ENCODE assay signal across 8 cellular contexts in the genomic region with DNA sequence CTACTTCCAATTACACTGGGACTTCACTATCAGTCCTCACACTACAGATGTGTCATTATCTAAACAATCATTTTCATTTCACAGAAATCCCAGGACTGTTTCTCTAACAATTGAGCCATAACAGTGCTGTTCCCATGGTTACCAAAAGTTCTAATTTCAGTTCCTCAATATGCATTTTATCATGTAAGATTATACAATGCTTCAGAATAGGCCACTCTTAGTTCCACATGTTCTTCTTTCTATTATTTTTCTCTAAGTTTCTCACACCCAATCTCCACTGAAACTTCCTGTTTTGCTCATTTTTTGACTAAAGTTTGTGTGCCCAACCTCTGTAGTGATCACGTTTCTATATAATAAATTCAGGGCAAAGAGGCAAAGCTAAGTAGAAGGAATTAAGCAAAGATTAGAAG.
DNase-seq lines count a peak whose midpoint lies in the region; ATAC-seq, FAIRE-seq and TF ChIP-seq lines count a peak whose summit lies in the region.

No MANE protein-coding gene starts in this region.

- no peak overlapping the region for H3K4me2 ChIP-seq in HepG2 (ENCODE audit: low read depth, low read length)
- peak overlapping the region; percentile 14 for H3K4me2 ChIP-seq in astrocyte (ENCODE audit: low read length)
- no peak overlapping the region for H3K4me2 ChIP-seq in parathyroid adenoma (ENCODE audit: low read length)

- POLR2A ChIA-PET in HepG2 (lab: Yijun Ruan, JAX): no interaction called here

- H4K20me1 ChIP-seq in HepG2 (ENCODE audit: insufficient read depth, low read length): no peaks in the 10 kb centered on the region
- H4K20me1 ChIP-seq in astrocyte (ENCODE audit: insufficient read depth, low read length): no peaks in the 10 kb centered on the region

- in situ Hi-C loops in HepG2 (cut with HindIII; ENCODE audit: extremely low pct_ligation_motif_present, low pct_unique_long_range_greater_than_20kb): no loop called here

- no peaks in the 10 kb centered on the region for H3K79me2 ChIP-seq in HepG2 (ENCODE audit: insufficient read depth, low read length)
- H3K79me2 ChIP-seq in astrocyte (ENCODE audit: insufficient read depth, low read length): no peaks in the 10 kb centered on the region
- no peaks in the 10 kb centered on the region for H3K79me2 ChIP-seq in parathyroid adenoma

- H3K4me1 ChIP-seq in right lobe of liver (peaks cover 0 to 48% (median 20%) of the 10 kb centered on the region in 4 donors), HepG2 (ENCODE audit: insufficient read depth, low read length) (peaks cover 10% of the 10 kb centered on the region), astrocyte (ENCODE audit: insufficient read depth, low read length) (peaks cover 22% of the 10 kb centered on the region), parathyroid adenoma (peaks cover 41% of the 10 kb centered on the region)

- TF ChIP-seq CTCF in right lobe of liver (IDR thresholded peaks at IDR 0.05): no peak
- no peak for TF ChIP-seq CTCF in HepG2 (CRISPR knock-in tag; IDR thresholded peaks at IDR 0.05)
- no peak for TF ChIP-seq CTCF in astrocyte (IDR thresholded peaks at IDR 0.05; ENCODE audit: insufficient read depth, low read depth, low read length)
- TF ChIP-seq CTCF in parathyroid adenoma (IDR thresholded peaks at IDR 0.05): no peak
- TF ChIP-seq CTCF in progenitor cell of endocrine pancreas (IDR thresholded peaks at IDR 0.05; ENCODE audit: unreplicated experiment): no peak

- FAIRE-seq in HepG2 (lab: Jason Lieb, UNC) (no peak), astrocyte (lab: Jason Lieb, UNC) (peak; percentile 66)

- H3K9ac ChIP-seq in HepG2 (ENCODE audit: insufficient read depth, low read depth, low read length) (no peak overlapping the region), astrocyte (ENCODE audit: low read length) (peak overlapping the region; percentile 34), parathyroid adenoma (no peak overlapping the region)

- H3K4me3 ChIP-seq in right lobe of liver (no peak overlapping the region), HepG2 (replicated peaks in 1 of 3; ENCODE audit: insufficient read depth in 1 of 3, low read depth in 2 of 3, low read length in 3 of 3) (no peak overlapping the region), astrocyte (ENCODE audit: insufficient read depth, low read depth, low read length) (no peak overlapping the region), parathyroid adenoma (ENCODE audit: low read depth, low read length) (no peak overlapping the region)

- H3K27me3 ChIP-seq in right lobe of liver (no peaks in the 10 kb centered on the region), HepG2 (ENCODE audit: control insufficient read depth in 1 of 2, insufficient read depth in 2 of 2, low read length in 2 of 2) (no peaks in the 10 kb centered on the region), astrocyte (ENCODE audit: insufficient read depth, low read length) (no peaks in the 10 kb centered on the region), parathyroid adenoma (ENCODE audit: control insufficient read depth, insufficient read depth, low read length) (no peaks in the 10 kb centered on the region)

- no peaks in the 10 kb centered on the region for H3K4me1 Mint-ChIP-seq in astrocyte (ENCODE audit: low read depth, unreplicated experiment)
- H3K4me1 Mint-ChIP-seq in progenitor cell of endocrine pancreas (ENCODE audit: low read depth): peaks cover 3% of the 10 kb centered on the region

- peak overlapping the region in 1 of 3 donors; percentile 24 for H3K27ac ChIP-seq in right lobe of liver
- no peak overlapping the region for H3K27ac ChIP-seq in HepG2 (ENCODE audit: extremely low read length, insufficient read depth, low read length)
- H3K27ac ChIP-seq in astrocyte (ENCODE audit: low read depth, low read length): peak overlapping the region; percentile 74
- peak overlapping the region; percentile 93 for H3K27ac ChIP-seq in parathyroid adenoma

- BruUV-seq in HepG2 (replicated peaks; lab: Mats Ljungman, UMichigan): no TSS peak

- H3K36me3 ChIP-seq in right lobe of liver (no peaks in the 10 kb centered on the region), HepG2 (replicated peaks in 1 of 2; ENCODE audit: control insufficient read depth in 1 of 2, insufficient read depth in 2 of 2, low read length in 2 of 2) (no peaks in the 10 kb centered on the region), astrocyte (ENCODE audit: insufficient read depth, low read length) (no peaks in the 10 kb centered on the region), parathyroid adenoma (ENCODE audit: control insufficient read depth, insufficient read depth, low read length) (no peaks in the 10 kb centered on the region)

- TF ChIP-seq EP300 in HepG2 (IDR thresholded peaks at IDR 0.05; ENCODE audit: low read depth in 2 of 2, low read length in 2 of 2): no peak
- no peak for TF ChIP-seq EP300 in HepG2 (CRISPR knock-in tag; IDR thresholded peaks at IDR 0.05; ENCODE audit: borderline replicate concordance)

- DNase-seq in right lobe of liver: no peak
- no peak for DNase-seq in HepG2 (ENCODE audit: low spot score)
- DNase-seq in astrocyte (ENCODE audit: low read depth): peak; percentile 67
- DNase-seq in NCI-H1105 treated with DMSO at 0.1 percent for 48 hours (lab: John Stamatoyannopoulos, UW): no peak
- DNase-seq in activated CD4-positive, alpha-beta T cell treated with anti-CD3 and anti-CD28 coated beads for 1 hour: no peak
- no peak for DNase-seq in progenitor cell of endocrine pancreas (ENCODE audit: low spot score, unreplicated experiment)

- 81% methylated on average over 1 of the region's 1 CpG for WGBS in right lobe of liver (ENCODE audit: insufficient coverage, low coverage, low lambda C conversion rate, missing lambda C conversion rate)
- 59% methylated on average over 1 of the region's 1 CpG for WGBS in HepG2 (ENCODE audit: low lambda C conversion rate)

- no peaks in the 10 kb centered on the region for H3K9me3 ChIP-seq in right lobe of liver
- H3K9me3 ChIP-seq in HepG2 (ENCODE audit: low read length): no peaks in the 10 kb centered on the region
- no peaks in the 10 kb centered on the region for H3K9me3 ChIP-seq in astrocyte (ENCODE audit: insufficient read depth, low read depth, low read length)
- no peaks in the 10 kb centered on the region for H3K9me3 ChIP-seq in parathyroid adenoma (ENCODE audit: control insufficient read depth, low read length)

- ATAC-seq in right lobe of liver (peak in 3 of 4 donors; percentile 2 to 7 (median 6)), HepG2 (no peak), HG03280 (IDR thresholded peaks at IDR 0.05; ENCODE audit: unreplicated experiment) (peak; percentile 95)

- H3K27me3 Mint-ChIP-seq in astrocyte (ENCODE audit: low read depth, unreplicated experiment) (no peaks in the 10 kb centered on the region), progenitor cell of endocrine pancreas (no peaks in the 10 kb centered on the region)

- no peak for TF ChIP-seq RAD21 in HepG2 (CRISPR knock-in tag; IDR thresholded peaks at IDR 0.05)

- no peak overlapping the region for H3K27ac Mint-ChIP-seq in astrocyte (ENCODE audit: unreplicated experiment)
- no peak overlapping the region for H3K27ac Mint-ChIP-seq in progenitor cell of endocrine pancreas

- no peak overlapping the region for H2AFZ ChIP-seq in HepG2 (ENCODE audit: low read length)
- no peak overlapping the region for H2AFZ ChIP-seq in astrocyte (ENCODE audit: low read depth, low read length)
- peak overlapping the region; percentile 49 for H2AFZ ChIP-seq in parathyroid adenoma

- H3K4me3 Mint-ChIP-seq in astrocyte (ENCODE audit: unreplicated experiment): no peak overlapping the region
- H3K4me3 Mint-ChIP-seq in progenitor cell of endocrine pancreas (ENCODE audit: low read depth): no peak overlapping the region

- H3K36me3 Mint-ChIP-seq in astrocyte (ENCODE audit: low read depth, unreplicated experiment) (no peaks in the 10 kb centered on the region), progenitor cell of endocrine pancreas (ENCODE audit: insufficient read depth) (no peaks in the 10 kb centered on the region)

- no peaks in the 10 kb centered on the region for H3K9me3 Mint-ChIP-seq in astrocyte (ENCODE audit: unreplicated experiment)
- H3K9me3 Mint-ChIP-seq in progenitor cell of endocrine pancreas (ENCODE audit: low read depth): no peaks in the 10 kb centered on the region

- intact Hi-C loops in right lobe of liver (cut with DNase I): loop anchor here in 1 of 2 donors (5.0 kb wide), 1 partner anchor 186 kb away; the partner anchor contains the start of gene DUSP6
- intact Hi-C loops in HepG2 (cut with micrococcal nuclease; ENCODE audit: unreplicated experiment): no loop called here

- CTCF ChIA-PET in HepG2 (lab: Yijun Ruan, JAX; ENCODE audit: low intra/inter-chr PET ratio, low total read pairs): no interaction called here

- TF ChIP-seq POLR2A in right lobe of liver (IDR thresholded peaks at IDR 0.05) (no peak), HepG2 (IDR thresholded peaks at IDR 0.05; ENCODE audit: insufficient read depth in 1 of 2, low read depth in 2 of 2, low read length in 2 of 2) (no peak)

TF ChIP-seq in HepG2, 621 proteins besides CTCF, POLR2A, EP300 and RAD21 (continues in another document):
- no peak for TF ChIP-seq PHF20 (CRISPR knock-in tag; IDR thresholded peaks at IDR 0.05)
- TF ChIP-seq GATA4 (IDR thresholded peaks at IDR 0.05; ENCODE audit: borderline replicate concordance, low read depth): no peak
- no peak for TF ChIP-seq STAT6 (CRISPR knock-in tag; IDR thresholded peaks at IDR 0.05; ENCODE audit: borderline replicate concordance)
- no peak for TF ChIP-seq CEBPG (CRISPR knock-in tag; IDR thresholded peaks at IDR 0.05)
- TF ChIP-seq HMG20B (CRISPR knock-in tag; conservative IDR thresholded peaks at IDR 0.05): no peak
